ENCODE assay signal across 29 cellular contexts in the genomic region with DNA sequence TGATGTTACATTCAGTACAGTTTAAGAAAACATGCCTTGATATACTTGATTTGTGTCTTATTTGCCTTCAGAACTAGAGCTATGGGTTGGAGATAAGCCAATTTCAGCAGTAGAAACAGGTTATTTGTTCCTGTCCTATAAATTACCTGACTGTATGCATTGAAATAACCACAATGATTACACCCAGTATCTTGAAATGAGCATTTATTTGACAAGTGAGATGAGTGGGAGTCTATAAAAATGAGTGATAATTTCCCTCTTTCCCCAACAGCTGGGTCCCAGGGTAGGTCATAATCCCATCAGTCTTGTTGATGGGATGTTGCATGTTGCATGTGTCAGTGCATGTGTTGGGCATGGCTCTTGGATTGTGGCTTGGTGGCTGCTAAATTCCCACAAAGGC. TPM values are rescaled to one million over a fixed set of nuclear protein-coding genes. Genes with fewer than 3 reads are reported as not detected.
A peak's percentile ranks its signal among the peaks of the same experiment; 100 is the strongest.
DNase-seq lines count a peak whose midpoint lies in the region; ATAC-seq, FAIRE-seq and TF ChIP-seq lines count a peak whose summit lies in the region.
"Had no signal": no experiment of that assay in that cellular context is flagged by ENCODE, and none has a peak within 500 bp of the region (broad histone marks: within the 10 kb centered on the region; RNA-seq: fewer than 3 reads in every experiment).

No MANE protein-coding gene starts in this region.

- H3K9me2 ChIP-seq in PC-3 (replicated peaks; ENCODE audit: low read length), result no peaks in the 10 kb centered on the region

- H3F3A ChIP-seq in PC-3 (ENCODE audit: low read length, unreplicated experiment), result no peaks in the 10 kb centered on the region

- POLR2A ChIA-PET in HepG2 (lab: Yijun Ruan, JAX) (interaction anchor here (1.3 kb wide), 1 partner anchor 12 kb away, joined by 4 read pairs; a partner anchor contains a TSS), HEK293T (lab: Yijun Ruan, JAX) (interaction anchor here (0.7 to 0.8 kb wide), 2 partner anchors 9 to 11 kb away, joined by 3 to 4 read pairs; no protein-coding TSS in a partner anchor), PC-3 (lab: Charles Lee; ENCODE audit: unreplicated experiment) (interaction anchor here (0.6 kb wide), 1 partner anchor 11 kb away, joined by 3 read pairs; no protein-coding TSS in a partner anchor)

- in situ Hi-C loops in HepG2 (cut with HindIII; ENCODE audit: extremely low pct_ligation_motif_present, low pct_unique_long_range_greater_than_20kb), result no loop called here

- CTCF ChIA-PET in HepG2 (lab: Yijun Ruan, JAX; ENCODE audit: low intra/inter-chr PET ratio, low total read pairs) (no interaction called here), HEK293T (lab: Yijun Ruan, JAX) (interaction anchor here (0.9 kb wide), 1 partner anchor 17 kb away, joined by 5 read pairs; no protein-coding TSS in a partner anchor), PC-3 (lab: Charles Lee) (no interaction called here)

- no peak overlapping the region for H3K4me2 ChIP-seq in HepG2 (ENCODE audit: low read depth, low read length)
- H3K4me2 ChIP-seq in PC-3 (ENCODE audit: low read length), result no peak overlapping the region
- H3K4me2 ChIP-seq: GM23338, KMS-11, PC-9 had no signal

- TF ChIP-seq POLR2A in HepG2 (IDR thresholded peaks at IDR 0.05; ENCODE audit: insufficient read depth in 1 of 2, low read depth in 2 of 2, low read length in 2 of 2), result no peak

- no peaks in the 10 kb centered on the region for H4K20me1 ChIP-seq in HepG2 (ENCODE audit: insufficient read depth, low read length)
- no peaks in the 10 kb centered on the region for H4K20me1 ChIP-seq in PC-3 (ENCODE audit: low read length)

- no TSS peak for BruUV-seq in HepG2 (replicated peaks; lab: Mats Ljungman, UMichigan)
- no TSS peak for BruUV-seq in PC-3 (replicated peaks; lab: Mats Ljungman, UMichigan)

- ATAC-seq in HepG2 (no peak), PC-3 (peak; percentile 67), Right ventricle myocardium inferior (no peak)
- ATAC-seq in stimulated activated effector memory CD8-positive, alpha-beta T cell treated with anti-CD3 and anti-CD28 coated beads, Interleukin-12 subunit alpha, Interleukin-12 subunit beta, amount 100 ng/mL, for 72 hours, result peak; percentile 73
- ATAC-seq: GM23338 had no signal

- TF ChIP-seq EP300 in HepG2 (IDR thresholded peaks at IDR 0.05; ENCODE audit: low read depth in 2 of 2, low read length in 2 of 2), result no peak
- TF ChIP-seq EP300 in HepG2 (CRISPR knock-in tag; IDR thresholded peaks at IDR 0.05; ENCODE audit: borderline replicate concordance), result no peak

- H3K9me3 Mint-ChIP-seq in stimulated activated effector memory CD8-positive, alpha-beta T cell treated with anti-CD3 and anti-CD28 coated beads, Interleukin-12 subunit alpha, Interleukin-12 subunit beta, amount 100 ng/mL, for 72 hours, result no peaks in the 10 kb centered on the region
- H3K9me3 Mint-ChIP-seq: CD4-positive, alpha-beta memory T cell; GM23338; H9; IgD-negative memory B cell had no signal

- H2AFZ ChIP-seq in HepG2 (ENCODE audit: low read length), result no peak overlapping the region
- no peak overlapping the region for H2AFZ ChIP-seq in PC-3 (ENCODE audit: low read length)
- H2AFZ ChIP-seq: GM23338, PC-9 had no signal

- H3K36me3 ChIP-seq in liver (ENCODE audit: control insufficient read depth in 4 of 4, insufficient read depth in 3 of 4, low read depth in 1 of 4, low read length in 3 of 4) (no peaks in the 10 kb centered on the region), HepG2 (replicated peaks in 1 of 2; ENCODE audit: control insufficient read depth in 1 of 2, insufficient read depth in 2 of 2, low read length in 2 of 2) (no peaks in the 10 kb centered on the region), PC-3 (ENCODE audit: low read depth, low read length) (no peaks in the 10 kb centered on the region)
- H3K36me3 ChIP-seq: SJSA1 had no signal

- no peak for FAIRE-seq in HepG2 (lab: Jason Lieb, UNC)

- H3K36me3 Mint-ChIP-seq in stimulated activated effector memory CD8-positive, alpha-beta T cell treated with anti-CD3 and anti-CD28 coated beads, Interleukin-12 subunit alpha, Interleukin-12 subunit beta, amount 100 ng/mL, for 72 hours, result no peaks in the 10 kb centered on the region

- H3K9me3 ChIP-seq in liver (ENCODE audit: control insufficient read depth in 4 of 4, low read length in 3 of 4) (no peaks in the 10 kb centered on the region), HepG2 (ENCODE audit: low read length) (no peaks in the 10 kb centered on the region), PC-3 (ENCODE audit: low read length) (no peaks in the 10 kb centered on the region)
- H3K9me3 ChIP-seq: SJSA1 had no signal

- no peak overlapping the region for H3K27ac Mint-ChIP-seq in stimulated activated effector memory CD8-positive, alpha-beta T cell treated with anti-CD3 and anti-CD28 coated beads, Interleukin-12 subunit alpha, Interleukin-12 subunit beta, amount 100 ng/mL, for 72 hours
- H3K27ac Mint-ChIP-seq: CD4-positive, alpha-beta memory T cell; GM23338; H9; IgD-negative memory B cell had no signal

- no peak for TF ChIP-seq CTCF in liver (IDR thresholded peaks at IDR 0.05; ENCODE audit: low read depth, low read length, missing input control)
- no peak for TF ChIP-seq CTCF in HepG2 (CRISPR knock-in tag; IDR thresholded peaks at IDR 0.05)
- TF ChIP-seq CTCF in PC-3 (conservative IDR thresholded peaks at IDR 0.05; ENCODE audit: low read depth, low read length), result no peak

- peaks cover 0 to 13% (median under 1%) of the 10 kb centered on the region in 4 donors for H3K4me1 ChIP-seq in liver (ENCODE audit: control insufficient read depth in 4 of 4, insufficient read depth in 4 of 4, low read length in 3 of 4)
- H3K4me1 ChIP-seq in HepG2 (ENCODE audit: insufficient read depth, low read length), result no peaks in the 10 kb centered on the region
- no peaks in the 10 kb centered on the region; the same call in 1 of the 2 replicates for H3K4me1 ChIP-seq in PC-3 (ENCODE audit: insufficient read depth, low read length)
- H3K4me1 ChIP-seq: SJSA1 had no signal

- H3K4me1 Mint-ChIP-seq in stimulated activated effector memory CD8-positive, alpha-beta T cell treated with anti-CD3 and anti-CD28 coated beads, Interleukin-12 subunit alpha, Interleukin-12 subunit beta, amount 100 ng/mL, for 72 hours, result no peaks in the 10 kb centered on the region
- H3K4me1 Mint-ChIP-seq: CD4-positive, alpha-beta memory T cell; GM23338; H9 had no signal

- H3K9ac ChIP-seq in liver (ENCODE audit: low read depth in 1 of 2, low read length in 2 of 2), result no peak overlapping the region
- H3K9ac ChIP-seq in HepG2 (ENCODE audit: insufficient read depth, low read depth, low read length), result no peak overlapping the region
- H3K9ac ChIP-seq in PC-3 (ENCODE audit: low read length), result no peak overlapping the region
- H3K9ac ChIP-seq: KMS-11 had no signal

- no peak for TF ChIP-seq RAD21 in liver (IDR thresholded peaks at IDR 0.05)
- TF ChIP-seq RAD21 in HepG2 (CRISPR knock-in tag; IDR thresholded peaks at IDR 0.05), result no peak

- no peak overlapping the region for H3K4me3 ChIP-seq in liver (ENCODE audit: low read depth in 1 of 3, low read length in 3 of 3)
- no peak overlapping the region for H3K4me3 ChIP-seq in HepG2 (replicated peaks in 1 of 3; ENCODE audit: insufficient read depth in 1 of 3, low read depth in 2 of 3, low read length in 3 of 3)
- no peak overlapping the region for H3K4me3 ChIP-seq in PC-3 (ENCODE audit: low read length)
- H3K4me3 ChIP-seq: GM23338, PC-9, SJSA1 had no signal

- DNase-seq in HepG2 (ENCODE audit: low spot score) (no peak), HEK293T (ENCODE audit: extremely low spot score) (no peak), PC-3 (peak; percentile 52), Right ventricle myocardium inferior (ENCODE audit: missing footprints) (no peak), cortex of kidney (lab: John Stamatoyannopoulos, UW) (no peak)
- DNase-seq in stimulated activated effector memory CD8-positive, alpha-beta T cell treated with anti-CD3 and anti-CD28 coated beads, Interleukin-12 subunit alpha, Interleukin-12 subunit beta, amount 100 ng/mL, for 72 hours (ENCODE audit: low spot score in 2 of 2), result no peak
- no peak for DNase-seq in stimulated activated CD4-positive, alpha-beta T cell treated with anti-CD3 and anti-CD28 coated beads, Interleukin-4, amount 100 ng/mL, for 24 hours
- DNase-seq: C1 segment of cervical spinal cord; CD4-positive, alpha-beta memory T cell; COR-L47; DMS79; GF-D8; H9; NCI-H1092; NCI-H1436 treated with DMSO at 0.1 percent for 48 hours; NCI-H187 treated with DMSO at 0.1 percent for 48 hours; NCI-H2227 treated with DMSO at 0.1 percent for 48 hours; NCI-H526 treated with DMSO at 0.1 percent for 48 hours; NK-92 treated with Interleukin-12 subunit alpha and Interleukin-12 subunit beta, amount 100 ng/mL, for 24 hours; PC-9; Right ventricle myocardium superior had no signal

- intact Hi-C loops in HepG2 (cut with micrococcal nuclease; ENCODE audit: unreplicated experiment) (no loop called here), PC-3 (cut with micrococcal nuclease) (no loop called here), Right ventricle myocardium inferior (cut with DNase I) (no loop called here)

- no peaks in the 10 kb centered on the region for H3K27me3 ChIP-seq in liver (ENCODE audit: control insufficient read depth in 4 of 4, insufficient read depth in 4 of 4, low read length in 3 of 4)
- no peaks in the 10 kb centered on the region for H3K27me3 ChIP-seq in HepG2 (ENCODE audit: control insufficient read depth in 1 of 2, insufficient read depth in 2 of 2, low read length in 2 of 2)
- no peaks in the 10 kb centered on the region for H3K27me3 ChIP-seq in PC-3 (ENCODE audit: low read length)
- H3K27me3 ChIP-seq: SJSA1 had no signal

- H3K79me2 ChIP-seq in HepG2 (ENCODE audit: insufficient read depth, low read length), result no peaks in the 10 kb centered on the region
- no peaks in the 10 kb centered on the region for H3K79me2 ChIP-seq in PC-3 (ENCODE audit: low read length)

- no peak overlapping the region for H3K4me3 Mint-ChIP-seq in stimulated activated effector memory CD8-positive, alpha-beta T cell treated with anti-CD3 and anti-CD28 coated beads, Interleukin-12 subunit alpha, Interleukin-12 subunit beta, amount 100 ng/mL, for 72 hours
- H3K4me3 Mint-ChIP-seq: CD4-positive, alpha-beta memory T cell; GM23338; H9 had no signal

- peak overlapping the region; percentile 39 to 57 for H3K27ac ChIP-seq in liver (ENCODE audit: low read depth in 1 of 2, low read length in 2 of 2)
- H3K27ac ChIP-seq in HepG2 (ENCODE audit: extremely low read length, insufficient read depth, low read length), result no peak overlapping the region
- H3K27ac ChIP-seq in PC-3 (ENCODE audit: low read length), result no peak overlapping the region
- H3K27ac ChIP-seq: KMS-11, PC-9, SJSA1 had no signal

RNA-seq across cellular contexts. Expression of a gene that starts 3.7 kb away (rescaled TPM):
- total RNA-seq in liver (not detected), HepG2 (2016; rRNA removed; fragmentation: Illumina TruSeq; extraction: Trizol) (not detected in 2 replicates), PC-3 (2014; rRNA removed) (not detected in 2 replicates), Right ventricle myocardium inferior (not detected)
- polyA plus RNA-seq in liver (not detected), HepG2 (2011; rRNA removed) (not detected in 2 replicates)
- total RNA-seq in HepG2 (2016; cell fraction: cytosol; rRNA removed; fragmentation: Illumina TruSeq; extraction: Trizol; ENCODE audit: low read depth), result not detected in 2 replicates
- total RNA-seq in HepG2 (2016; cell fraction: insoluble cytoplasmic fraction; rRNA removed; fragmentation: Illumina TruSeq; extraction: Trizol), result not detected in 2 replicates
- total RNA-seq in HepG2 (2016; cell fraction: membrane; rRNA removed; fragmentation: Illumina TruSeq; extraction: Trizol), result not detected in 2 replicates
- total RNA-seq in HepG2 (2016; cell fraction: nucleus; rRNA removed; fragmentation: Illumina TruSeq; extraction: Trizol), result not detected in 2 replicates
- polyA plus RNA-seq in HepG2 (2011; cell fraction: cytosol; rRNA removed), result not detected in 2 replicates
- polyA plus RNA-seq in HepG2 (2011; cell fraction: nucleus; rRNA removed), result not detected in 2 replicates
- not detected in 2 replicates for polyA plus RNA-seq in HepG2 (2012)
- not detected in 2 replicates for polyA plus RNA-seq in HepG2 (2016; cell fraction: cytosol; fragmentation: Illumina TruSeq; extraction: Trizol; ENCODE audit: low read depth)
- polyA plus RNA-seq in HepG2 (2016; cell fraction: insoluble cytoplasmic fraction; fragmentation: Illumina TruSeq; extraction: Trizol; ENCODE audit: low read depth), result not detected in 2 replicates
- not detected in 2 replicates for polyA plus RNA-seq in HepG2 (2016; cell fraction: membrane; fragmentation: Illumina TruSeq; extraction: Trizol; ENCODE audit: low read depth)
- not detected in 2 replicates for polyA plus RNA-seq in HepG2 (2016; cell fraction: nucleus; fragmentation: Illumina TruSeq; extraction: Trizol; ENCODE audit: insufficient read depth, low read depth)
- not detected in 2 replicates for polyA minus RNA-seq in HepG2 (2011; rRNA and poly(A)+ RNA removed; ENCODE audit: low replicate concordance)
- polyA minus RNA-seq in HepG2 (2011; cell fraction: cytosol; rRNA and poly(A)+ RNA removed), result not detected in 2 replicates
- polyA minus RNA-seq in HepG2 (2011; cell fraction: nucleus; rRNA and poly(A)+ RNA removed), result not detected in 2 replicates
- total RNA-seq: A673; CD4-positive, alpha-beta memory T cell; H9; NCI-H460; PC-9; Right ventricle myocardium superior; RPMI7951; SJSA1 had no signal
- polyA plus RNA-seq: CD4-positive, alpha-beta memory T cell; GM23338; IgD-negative memory B cell had no signal

RNA-seq across cellular contexts. Expression of a gene that starts 12.0 kb away (rescaled TPM):
- total RNA-seq in liver (1 to 10 TPM; 4.9 to 6.3 TPM), HepG2 (2016; rRNA removed; fragmentation: Illumina TruSeq; extraction: Trizol) (11.8 and 12.5 TPM in 2 replicates), PC-3 (2014; rRNA removed) (9.4 and 9.7 TPM in 2 replicates), Right ventricle myocardium inferior (14.6 TPM)
- polyA plus RNA-seq in liver (1 to 10 TPM; 6.0 to 6.3 TPM), HepG2 (2011; rRNA removed) (3.7 and 4.2 TPM in 2 replicates)
- 7.0 and 8.8 TPM in 2 replicates for total RNA-seq in HepG2 (2016; cell fraction: cytosol; rRNA removed; fragmentation: Illumina TruSeq; extraction: Trizol; ENCODE audit: low read depth)
- total RNA-seq in HepG2 (2016; cell fraction: insoluble cytoplasmic fraction; rRNA removed; fragmentation: Illumina TruSeq; extraction: Trizol), result 10.5 and 11.6 TPM in 2 replicates
- 13.7 and 15.0 TPM in 2 replicates for total RNA-seq in HepG2 (2016; cell fraction: membrane; rRNA removed; fragmentation: Illumina TruSeq; extraction: Trizol)
- 8.7 and 9.8 TPM in 2 replicates for total RNA-seq in HepG2 (2016; cell fraction: nucleus; rRNA removed; fragmentation: Illumina TruSeq; extraction: Trizol)
- polyA plus RNA-seq in HepG2 (2011; cell fraction: cytosol; rRNA removed), result 4.1 and 4.2 TPM in 2 replicates
- 2.9 and 3.3 TPM in 2 replicates for polyA plus RNA-seq in HepG2 (2011; cell fraction: nucleus; rRNA removed)
- polyA plus RNA-seq in HepG2 (2012), result 7.2 and 9.0 TPM in 2 replicates
- polyA plus RNA-seq in HepG2 (2016; cell fraction: cytosol; fragmentation: Illumina TruSeq; extraction: Trizol; ENCODE audit: low read depth), result 10.0 and 13.7 TPM in 2 replicates
- 16.3 and 17.9 TPM in 2 replicates for polyA plus RNA-seq in HepG2 (2016; cell fraction: insoluble cytoplasmic fraction; fragmentation: Illumina TruSeq; extraction: Trizol; ENCODE audit: low read depth)
- polyA plus RNA-seq in HepG2 (2016; cell fraction: membrane; fragmentation: Illumina TruSeq; extraction: Trizol; ENCODE audit: low read depth), result 14.9 and 17.2 TPM in 2 replicates
- polyA plus RNA-seq in HepG2 (2016; cell fraction: nucleus; fragmentation: Illumina TruSeq; extraction: Trizol; ENCODE audit: insufficient read depth, low read depth), result 10.1 and 11.1 TPM in 2 replicates
- 1.9 and 4.0 TPM in 2 replicates for polyA minus RNA-seq in HepG2 (2011; rRNA and poly(A)+ RNA removed; ENCODE audit: low replicate concordance)
- 3.1 and 3.5 TPM in 2 replicates for polyA minus RNA-seq in HepG2 (2011; cell fraction: cytosol; rRNA and poly(A)+ RNA removed)
- 8.2 and 9.3 TPM in 2 replicates for polyA minus RNA-seq in HepG2 (2011; cell fraction: nucleus; rRNA and poly(A)+ RNA removed)

RNA-seq across cellular contexts. Expression of a gene that starts 48.6 kb away (rescaled TPM):
- total RNA-seq in liver (10 to 100 TPM in 1 of 2 donors, 1 to 10 TPM in 1; 3.4 to 12.0 TPM), HepG2 (2016; rRNA removed; fragmentation: Illumina TruSeq; extraction: Trizol) (0.72 and 5.2 TPM in 2 replicates), PC-3 (2014; rRNA removed) (0.66 and 2.0 TPM in 2 replicates), Right ventricle myocardium inferior (0.27 TPM)
- polyA plus RNA-seq in liver (under 1 TPM in 1 of 2 donors, not detected in 1; 0.18 TPM), HepG2 (2011; rRNA removed) (0.29 and 0.42 TPM in 2 replicates)
- total RNA-seq in HepG2 (2016; cell fraction: cytosol; rRNA removed; fragmentation: Illumina TruSeq; extraction: Trizol; ENCODE audit: low read depth), result not detected in 2 replicates
- 0.74 and 4.3 TPM in 2 replicates for total RNA-seq in HepG2 (2016; cell fraction: insoluble cytoplasmic fraction; rRNA removed; fragmentation: Illumina TruSeq; extraction: Trizol)
- 0.12 and 0.52 TPM in 2 replicates for total RNA-seq in HepG2 (2016; cell fraction: membrane; rRNA removed; fragmentation: Illumina TruSeq; extraction: Trizol)
- total RNA-seq in HepG2 (2016; cell fraction: nucleus; rRNA removed; fragmentation: Illumina TruSeq; extraction: Trizol), result 35.3 and 40.7 TPM in 2 replicates
- not detected in 2 replicates for polyA plus RNA-seq in HepG2 (2011; cell fraction: cytosol; rRNA removed)
- polyA plus RNA-seq in HepG2 (2011; cell fraction: nucleus; rRNA removed), result 2.2 and 3.1 TPM in 2 replicates
- polyA plus RNA-seq in HepG2 (2012), result 0.09 TPM in 1 of 2 replicates, not detected in the other
- not detected in 2 replicates for polyA plus RNA-seq in HepG2 (2016; cell fraction: cytosol; fragmentation: Illumina TruSeq; extraction: Trizol; ENCODE audit: low read depth)
- not detected in 2 replicates for polyA plus RNA-seq in HepG2 (2016; cell fraction: insoluble cytoplasmic fraction; fragmentation: Illumina TruSeq; extraction: Trizol; ENCODE audit: low read depth)
- not detected in 2 replicates for polyA plus RNA-seq in HepG2 (2016; cell fraction: membrane; fragmentation: Illumina TruSeq; extraction: Trizol; ENCODE audit: low read depth)
- 0.46 and 0.55 TPM in 2 replicates for polyA plus RNA-seq in HepG2 (2016; cell fraction: nucleus; fragmentation: Illumina TruSeq; extraction: Trizol; ENCODE audit: insufficient read depth, low read depth)
- polyA minus RNA-seq in HepG2 (2011; rRNA and poly(A)+ RNA removed; ENCODE audit: low replicate concordance), result 2.9 and 5.8 TPM in 2 replicates
- 0.44 TPM in 1 of 2 replicates, not detected in the other for polyA minus RNA-seq in HepG2 (2011; cell fraction: cytosol; rRNA and poly(A)+ RNA removed)
- polyA minus RNA-seq in HepG2 (2011; cell fraction: nucleus; rRNA and poly(A)+ RNA removed), result 82.3 and 94.9 TPM in 2 replicates
- polyA plus RNA-seq: CD4-positive, alpha-beta memory T cell had no signal

Comparison
In these comparisons a context has a peak if more than half of its experiments do, and no peak if none do; other contexts are left out.
1. H3K27ac ChIP-seq: peak in liver (2 of 2); none in HepG2 (single experiment) and PC-3 (single experiment).
2. ATAC-seq: peak in PC-3 (single experiment) and stimulated activated effector memory CD8-positive, alpha-beta T cell treated with anti-CD3 and anti-CD28 coated beads, Interleukin-12 subunit alpha, Interleukin-12 subunit beta, amount 100 ng/mL, for 72 hours (single experiment); none in HepG2 (single experiment) and Right ventricle myocardium inferior (single experiment).